26 cellular contexts compared by ENCODE assay signal in genomic region chr4:127868196-127868595, GRCh38.
"Had no signal": no experiment of that assay in that cellular context is flagged by ENCODE, and none has a peak within 500 bp of the region (broad histone marks: within the 10 kb centered on the region; RNA-seq: fewer than 3 reads in every experiment).

No MANE protein-coding gene starts in this region.

- H3K4me3 Mint-ChIP-seq: naive thymus-derived CD4-positive, alpha-beta T cell; nephron; neural progenitor cell; stimulated activated effector memory CD8-positive, alpha-beta T cell treated with anti-CD3 and anti-CD28 coated beads, Interleukin-12 subunit alpha, Interleukin-12 subunit beta, amount 100 ng/mL, for 72 hours; type B pancreatic cell had no signal

- H3K36me3 Mint-ChIP-seq: stimulated activated effector memory CD8-positive, alpha-beta T cell treated with anti-CD3 and anti-CD28 coated beads, Interleukin-12 subunit alpha, Interleukin-12 subunit beta, amount 100 ng/mL, for 72 hours had no signal

- DNase-seq: dorsolateral prefrontal cortex; effector CD4-positive, alpha-beta T cell; heart left ventricle; left cardiac atrium; left lung; mesendoderm; midbrain; naive thymus-derived CD4-positive, alpha-beta T cell; right lobe of liver; stimulated activated CD4-positive, alpha-beta T cell treated with anti-CD3 and anti-CD28 coated beads, Interleukin-12 subunit alpha, Interleukin-12 subunit beta, amount 100 ng/mL, for 4 hours; stimulated activated CD4-positive, alpha-beta T cell treated with anti-CD3 and anti-CD28 coated beads, Interleukin-2, amount 100 ng/mL, for 24 hours; stimulated activated CD4-positive, alpha-beta T cell treated with anti-CD3 and anti-CD28 coated beads, Interleukin-4, amount 100 ng/mL, for 24 hours; stimulated activated naive CD8-positive, alpha-beta T cell treated with anti-CD3 and anti-CD28 coated beads, Interleukin-15, Interleukin-2, amounts not matched to agents 100 U/mL and 50 U/mL, for 24 hours; substantia nigra; testis; tibial artery had no signal

- H3K27me3 ChIP-seq: dorsolateral prefrontal cortex, foreskin keratinocyte, gastroesophageal sphincter, heart left ventricle, hepatocyte, left lung, neural progenitor cell, right lobe of liver, testis, tibial artery had no signal

- H3K9me3 Mint-ChIP-seq: stimulated activated effector memory CD8-positive, alpha-beta T cell treated with anti-CD3 and anti-CD28 coated beads, Interleukin-12 subunit alpha, Interleukin-12 subunit beta, amount 100 ng/mL, for 72 hours; type B pancreatic cell had no signal

- H3K4me1 ChIP-seq: neural progenitor cell, parathyroid adenoma, right lobe of liver, testis had no signal

- H3K36me3 ChIP-seq: gastroesophageal sphincter, heart left ventricle, left lung, neural progenitor cell, right lobe of liver, tibial artery had no signal

- H3K4me3 ChIP-seq: dorsolateral prefrontal cortex, gastroesophageal sphincter, heart left ventricle, hepatocyte, left lung, neural progenitor cell, right lobe of liver, smooth muscle cell, testis, tibial artery had no signal

- H3K9me3 ChIP-seq: gastroesophageal sphincter, heart left ventricle, left lung, right lobe of liver, testis, tibial artery had no signal

- H3K4me1 Mint-ChIP-seq: stimulated activated effector memory CD8-positive, alpha-beta T cell treated with anti-CD3 and anti-CD28 coated beads, Interleukin-12 subunit alpha, Interleukin-12 subunit beta, amount 100 ng/mL, for 72 hours had no signal

- H3K27ac ChIP-seq: dorsolateral prefrontal cortex, foreskin keratinocyte, gastroesophageal sphincter, heart left ventricle, hepatocyte, left lung, neural progenitor cell, parathyroid adenoma, right lobe of liver, testis, tibial artery had no signal

- H3K27me3 Mint-ChIP-seq: naive thymus-derived CD4-positive, alpha-beta T cell; progenitor cell of endocrine pancreas; type B pancreatic cell had no signal

- H3K27ac Mint-ChIP-seq: naive thymus-derived CD4-positive, alpha-beta T cell; nephron; neural progenitor cell; progenitor cell of endocrine pancreas; stimulated activated effector memory CD8-positive, alpha-beta T cell treated with anti-CD3 and anti-CD28 coated beads, Interleukin-12 subunit alpha, Interleukin-12 subunit beta, amount 100 ng/mL, for 72 hours; type B pancreatic cell had no signal
